ENCODE assay signal across 11 cellular contexts in genomic region chr3:15527031-15527459, GRCh38. TPM values are rescaled to one million over a fixed set of nuclear protein-coding genes. Genes with fewer than 3 reads are reported as not detected.
DNase-seq lines count a peak whose midpoint lies in the region; ATAC-seq, FAIRE-seq and TF ChIP-seq lines count a peak whose summit lies in the region.
"Had no signal": no experiment of that assay in that cellular context is flagged by ENCODE, and none has a peak within 500 bp of the region (broad histone marks: within the 10 kb centered on the region; RNA-seq: fewer than 3 reads in every experiment).

No MANE protein-coding gene starts in this region.

- H3K9ac ChIP-seq in SK-N-SH = no peak overlapping the region

- H3K27me3 ChIP-seq in SK-N-SH (ENCODE audit: insufficient read depth) (no peaks in the 10 kb centered on the region), transverse colon (no peaks in the 10 kb centered on the region)

- 36% methylated on average over 4 of the region's 4 CpGs for WGBS in SK-N-SH (ENCODE audit: low lambda C conversion rate)
- 82% methylated on average over 4 of the region's 4 CpGs; no CpG with 5 or more reads in 1 of the 2 donors for WGBS in transverse colon (ENCODE audit: low coverage in 1 of 2), 2 donors

- H3K27ac ChIP-seq in SK-N-SH (ENCODE audit: low read depth in 2 of 2, low read length in 1 of 2) (peak overlapping the region in 1 of 2 experiments; percentile 87; a peak in 2 of 4 replicates), transverse colon (no peak overlapping the region)
- H3K27ac ChIP-seq: epithelial cell of prostate had no signal

- TF ChIP-seq EP300 in SK-N-SH (IDR thresholded peaks at IDR 0.05; ENCODE audit: borderline replicate concordance in 1 of 2, low read depth in 1 of 2, low read length in 1 of 2) (peak in 1 of 2 experiments; percentile 97; a peak in 2 of 4 replicates), transverse colon (IDR thresholded peaks at IDR 0.05; ENCODE audit: low read depth) (no peak)

- no peaks in the 10 kb centered on the region for H3K36me3 ChIP-seq in SK-N-SH (replicated peaks in 1 of 2; ENCODE audit: control insufficient read depth in 1 of 2, insufficient read depth in 2 of 2, low read length in 1 of 2)
- H3K36me3 ChIP-seq in transverse colon = no peaks in the 10 kb centered on the region

- peak; percentile 81 for TF ChIP-seq RAD21 in SK-N-SH (IDR thresholded peaks at IDR 0.05; ENCODE audit: low read length)

- peak; percentile 37 for DNase-seq in activated effector memory CD4-positive, alpha-beta T cell treated with anti-CD3 and anti-CD28 coated beads, Interleukin-2, amount 50 U/mL, for 16 hours
- DNase-seq in activated effector memory CD4-positive, alpha-beta T cell treated with Interleukin-2 at 50 U/mL for 16 hours = no peak
- DNase-seq in SK-N-SH (peak; percentile 84), left ventricle myocardium superior (no peak), urothelium cell line (ENCODE audit: low spot score) (peak; percentile 37), middle frontal gyrus (ENCODE audit: extremely low spot score, low spot score) (no peak), transverse colon (no peak)
- DNase-seq: MV-4-11; naive thymus-derived CD8-positive, alpha-beta T cell had no signal

- TF ChIP-seq POLR2A in transverse colon (IDR thresholded peaks at IDR 0.05) = no peak

- FAIRE-seq in urothelium cell line (lab: Jason Lieb, UNC) = no peak

- H3K9me3 ChIP-seq in SK-N-SH (no peaks in the 10 kb centered on the region), transverse colon (no peaks in the 10 kb centered on the region)

- H3K9me2 ChIP-seq in SK-N-SH = no peaks in the 10 kb centered on the region

- no peaks in the 10 kb centered on the region for H3K79me2 ChIP-seq in SK-N-SH (ENCODE audit: insufficient read depth)

- H3K4me1 ChIP-seq in SK-N-SH (ENCODE audit: control insufficient read depth in 1 of 2, insufficient read depth in 2 of 2, low read depth in 1 of 2, low read length in 1 of 2) (peaks cover 5 to 24% of the 10 kb centered on the region in 2 experiments; a peak in 3 of 4 replicates), transverse colon (no peaks in the 10 kb centered on the region)

- no peaks in the 10 kb centered on the region for H4K20me1 ChIP-seq in SK-N-SH (ENCODE audit: insufficient read depth)

- H3F3A ChIP-seq in SK-N-SH (replicated peaks; ENCODE audit: insufficient read depth) = no peaks in the 10 kb centered on the region

- POLR2A ChIA-PET in SK-N-SH (lab: Yijun Ruan, JAX) = interaction anchor here (1.2 kb wide), 2 partner anchors 66 to 74 kb away, joined by 4 to 5 read pairs; partner anchors contain the start of genes BTD and HACL1

- in situ Hi-C loops in transverse colon (cut with MboI; ENCODE audit: low pct_ligation_motif_present in 1 of 4, low pct_unique_long_range_greater_than_20kb in 1 of 4, low sequenced_read_pairs in 3 of 4) = no loop called here

- H3K4me2 ChIP-seq in SK-N-SH = no peak overlapping the region

- no peak overlapping the region; a peak in 1 of 4 replicates for H3K4me3 ChIP-seq in SK-N-SH (ENCODE audit: low read depth in 2 of 2, low read length in 1 of 2)
- no peak overlapping the region for H3K4me3 ChIP-seq in transverse colon

- ATAC-seq in left ventricle myocardium superior = peak; percentile 24
- no peak for ATAC-seq in HG02623 (IDR thresholded peaks at IDR 0.05; ENCODE audit: unreplicated experiment)
- ATAC-seq: naive thymus-derived CD8-positive, alpha-beta T cell had no signal

- intact Hi-C loops in left ventricle myocardium superior (cut with micrococcal nuclease) (no loop called here), transverse colon (cut with DNase I; ENCODE audit: low total_unique reads) (no loop called here)

- TF ChIP-seq CTCF in SK-N-SH (IDR thresholded peaks at IDR 0.05) = peak; percentile 39
- TF ChIP-seq CTCF in transverse colon (IDR thresholded peaks at IDR 0.05) = no peak

- no peak overlapping the region for H2AFZ ChIP-seq in SK-N-SH (ENCODE audit: low read depth)

- CTCF ChIA-PET in SK-N-SH (lab: Yijun Ruan, JAX) = interaction anchor here (0.6 to 3.9 kb wide), 25 partner anchors 9 to 324 kb away, joined by 3 to 44 read pairs (median 4); no protein-coding TSS in a partner anchor

TF ChIP-seq in SK-N-SH, 30 proteins besides CTCF, POLR2A, EP300 and RAD21:
- no peak for TF ChIP-seq MAX (IDR thresholded peaks at IDR 0.05; ENCODE audit: low read depth)
- no peak for TF ChIP-seq TEAD4 (IDR thresholded peaks at IDR 0.05; ENCODE audit: borderline replicate concordance, insufficient read depth)
- TF ChIP-seq GATA2 (CRISPR knock-in tag; IDR thresholded peaks at IDR 0.05) = peak; percentile 100
- TF ChIP-seq PBX3 (IDR thresholded peaks at IDR 0.05) = no peak
- TF ChIP-seq REST (IDR thresholded peaks at IDR 0.05; ENCODE audit: low read depth, low read length) = no peak
- TF ChIP-seq ZBTB33 (IDR thresholded peaks at IDR 0.05; ENCODE audit: borderline replicate concordance, low read depth) = no peak
- peak; percentile 69 for TF ChIP-seq TCF12 (IDR thresholded peaks at IDR 0.05)
- TF ChIP-seq RCOR1 (IDR thresholded peaks at IDR 0.05; ENCODE audit: low read length) = peak; percentile 99
- TF ChIP-seq CHD2 (IDR thresholded peaks at IDR 0.05; ENCODE audit: low read length, partially characterized antibody) = peak; percentile 94
- no peak for TF ChIP-seq FOXM1 (IDR thresholded peaks at IDR 0.05; ENCODE audit: low read depth)
- peak; percentile 34; the same call in 1 of the 2 replicates for TF ChIP-seq NFIC (IDR thresholded peaks at IDR 0.05; ENCODE audit: borderline replicate concordance)
- peak; percentile 99 for TF ChIP-seq FOXJ3 (CRISPR knock-in tag; IDR thresholded peaks at IDR 0.05)
- peak; percentile 48; the same call in 1 of the 2 replicates for TF ChIP-seq POLR2AphosphoS5 (IDR thresholded peaks at IDR 0.05; ENCODE audit: low read depth, low read length)
- peak; percentile 43; the same call in 1 of the 2 replicates for TF ChIP-seq MXI1 (IDR thresholded peaks at IDR 0.05; ENCODE audit: low read depth, low read length)
- peak; percentile 63 for TF ChIP-seq SMC3 (IDR thresholded peaks at IDR 0.05; ENCODE audit: low read depth, low read length)

RNA-seq across cellular contexts. Expression of gene COLQ, which starts 5.5 kb away (rescaled TPM):
- polyA plus RNA-seq in SK-N-SH (2012; rRNA removed) = 1.5 and 1.9 TPM in 2 replicates
- polyA plus RNA-seq in SK-N-SH (2012; cell fraction: cytosol; rRNA removed) = 0.37 and 0.87 TPM in 2 replicates
- 10.7 and 12.8 TPM in 2 replicates for polyA plus RNA-seq in SK-N-SH (2012; cell fraction: nucleus; rRNA removed)
- total RNA-seq in left ventricle myocardium superior (0.99 TPM), transverse colon (1 to 10 TPM in 1 of 4 donors, under 1 TPM in 1, not detected in 2; 0.68 to 1.7 TPM)

Comparison
In these comparisons a context has a peak if more than half of its experiments do, and no peak if none do; other contexts are left out.
1. DNase-seq: peak in activated effector memory CD4-positive, alpha-beta T cell treated with anti-CD3 and anti-CD28 coated beads, Interleukin-2, amount 50 U/mL, for 16 hours (single experiment), SK-N-SH (single experiment) and urothelium cell line (single experiment); none in activated effector memory CD4-positive, alpha-beta T cell treated with Interleukin-2 at 50 U/mL for 16 hours (single experiment), left ventricle myocardium superior (single experiment), middle frontal gyrus (single experiment) and transverse colon (single experiment).